2 cellular contexts compared by ENCODE assay signal in the genomic region with DNA sequence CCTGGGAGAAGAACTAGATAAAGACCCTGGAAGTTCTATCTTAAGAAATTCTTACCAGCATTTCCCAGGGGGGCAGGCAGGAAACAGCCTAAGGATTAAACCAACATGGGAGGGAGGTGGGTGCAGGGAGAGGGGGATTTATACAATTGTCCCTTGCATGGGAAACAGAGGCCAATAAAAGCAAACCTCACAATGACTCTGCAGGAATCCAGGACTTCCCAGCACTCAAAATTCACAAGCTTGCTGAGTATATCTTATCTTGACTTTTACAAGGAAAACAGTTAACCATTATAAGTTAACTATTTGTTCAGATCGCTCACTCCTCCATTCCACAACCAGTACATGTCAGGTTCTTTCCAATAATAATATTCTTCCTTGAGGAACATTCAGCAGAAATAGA.
TF ChIP-seq lines count a peak whose summit lies in the region.

No MANE protein-coding gene starts in this region.

TF ChIP-seq in A549, 52 proteins besides CTCF, POLR2A, EP300 and RAD21 (continued from another document):
- TF ChIP-seq MAFK (IDR thresholded peaks at IDR 0.05; ENCODE audit: partially characterized antibody) (peak; percentile 93), JUN (IDR thresholded peaks at IDR 0.05) (peak; percentile 19 to 39; a peak in 1 of 5 replicates), KDM1A (IDR thresholded peaks at IDR 0.05; ENCODE audit: low read depth) (no peak), POLR2AphosphoS2 (conservative IDR thresholded peaks at IDR 0.05; ENCODE audit: low read length) (no peak), NPAS2 (CRISPR knock-in tag; IDR thresholded peaks at IDR 0.05; ENCODE audit: borderline replicate concordance) (no peak), FOSL2 (IDR thresholded peaks at IDR 0.05) (no peak), FOSL2 (CRISPR knock-in tag; IDR thresholded peaks at IDR 0.05) (no peak), PHF8 (IDR thresholded peaks at IDR 0.05; ENCODE audit: borderline replicate concordance, low read depth) (no peak), ZNF302 (CRISPR knock-in tag; IDR thresholded peaks at IDR 0.05) (no peak), GATA3 (IDR thresholded peaks at IDR 0.05; ENCODE audit: borderline replicate concordance) (peak; percentile 85), NFE2L2 (conservative IDR thresholded peaks at IDR 0.05; ENCODE audit: low read length) (peak; percentile 89), SMC3 (IDR thresholded peaks at IDR 0.05) (no peak; the same call in 2 of the 3 replicates), CEBPB (IDR thresholded peaks at IDR 0.05) (peak in 1 of 2 experiments; percentile 48; a peak in 1 of 4 replicates), CBX2 (IDR thresholded peaks at IDR 0.05; ENCODE audit: borderline replicate concordance, low read depth) (no peak), SREBF2 (IDR thresholded peaks at IDR 0.05) (no peak), HOXB13 (CRISPR knock-in tag; IDR thresholded peaks at IDR 0.05; ENCODE audit: low read depth) (no peak), CHD2 (IDR thresholded peaks at IDR 0.05; ENCODE audit: low read length, partially characterized antibody) (no peak)
- TF ChIP-seq, protein P1, sequence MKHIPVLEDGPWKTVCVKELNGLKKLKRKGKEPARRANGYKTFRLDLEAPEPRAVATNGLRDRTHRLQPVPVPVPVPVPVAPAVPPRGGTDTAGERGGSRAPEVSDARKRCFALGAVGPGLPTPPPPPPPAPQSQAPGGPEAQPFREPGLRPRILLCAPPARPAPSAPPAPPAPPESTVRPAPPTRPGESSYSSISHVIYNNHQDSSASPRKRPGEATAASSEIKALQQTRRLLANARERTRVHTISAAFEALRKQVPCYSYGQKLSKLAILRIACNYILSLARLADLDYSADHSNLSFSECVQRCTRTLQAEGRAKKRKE (CRISPR knock-in tag; IDR thresholded peaks at IDR 0.05; ENCODE audit: low read depth) = no peak

TF ChIP-seq in IMR-90, 13 proteins besides CTCF, POLR2A, EP300 and RAD21:
- TF ChIP-seq CEBPB (IDR thresholded peaks at IDR 0.05; ENCODE audit: low read depth, low read length) (no peak), RCOR1 (IDR thresholded peaks at IDR 0.05; ENCODE audit: insufficient replicate concordance, low read length) (no peak), MAZ (IDR thresholded peaks at IDR 0.05; ENCODE audit: borderline replicate concordance, low read depth, low read length) (no peak), NFE2L2 (IDR thresholded peaks at IDR 0.05; ENCODE audit: low read depth, low read length) (peak; percentile 88), MAFK (IDR thresholded peaks at IDR 0.05; ENCODE audit: low read depth, low read length) (peak; percentile 7; the same call in 1 of the 2 replicates), FOS (IDR thresholded peaks at IDR 0.05; ENCODE audit: low read depth, low read length) (no peak), BHLHE40 (IDR thresholded peaks at IDR 0.05; ENCODE audit: low read depth, low read length) (no peak)
- TF ChIP-seq, protein P2, sequence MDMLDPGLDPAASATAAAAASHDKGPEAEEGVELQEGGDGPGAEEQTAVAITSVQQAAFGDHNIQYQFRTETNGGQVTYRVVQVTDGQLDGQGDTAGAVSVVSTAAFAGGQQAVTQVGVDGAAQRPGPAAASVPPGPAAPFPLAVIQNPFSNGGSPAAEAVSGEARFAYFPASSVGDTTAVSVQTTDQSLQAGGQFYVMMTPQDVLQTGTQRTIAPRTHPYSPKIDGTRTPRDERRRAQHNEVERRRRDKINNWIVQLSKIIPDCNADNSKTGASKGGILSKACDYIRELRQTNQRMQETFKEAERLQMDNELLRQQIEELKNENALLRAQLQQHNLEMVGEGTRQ (IDR thresholded peaks at IDR 0.05; ENCODE audit: low read depth, low read length) = no peak
